In the genomic region with DNA sequence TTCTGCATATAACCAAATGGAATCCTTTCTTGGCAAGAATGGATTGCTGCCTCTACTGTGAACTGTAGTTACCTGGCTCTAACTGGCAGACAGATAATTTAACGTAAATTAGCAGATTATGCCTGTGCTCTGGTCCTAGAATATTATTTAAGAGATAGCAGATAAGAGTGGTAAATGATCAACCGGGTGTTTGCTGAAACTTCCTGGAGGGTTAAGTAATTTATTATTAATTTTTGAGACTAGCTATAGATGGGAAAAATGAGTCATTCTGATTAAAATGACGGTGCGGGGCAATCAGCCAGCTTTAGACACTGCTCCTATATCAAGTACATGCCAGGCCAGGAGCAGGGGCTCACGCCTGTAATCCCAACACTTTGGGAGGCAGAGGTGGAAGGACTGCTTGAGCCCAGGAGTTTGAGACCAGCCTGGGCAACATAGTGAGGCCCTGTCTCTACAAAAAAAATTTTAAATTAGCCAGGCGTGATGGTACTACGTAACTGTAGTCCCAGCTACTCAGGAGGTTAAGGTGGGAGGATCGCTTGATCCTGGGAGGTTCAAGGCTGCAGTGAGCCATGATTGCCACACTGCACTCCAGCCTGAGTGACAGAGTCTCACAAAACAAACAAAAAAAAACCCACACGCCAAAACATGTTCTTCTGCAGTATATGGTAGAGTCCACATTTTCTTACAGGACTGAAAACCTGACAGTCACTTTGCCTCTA, we compare ENCODE assay signal across 13 cellular contexts. TPM values are rescaled to one million over a fixed set of nuclear protein-coding genes. Genes with fewer than 3 reads are reported as not detected.
DNase-seq lines count a peak whose midpoint lies in the region; ATAC-seq, FAIRE-seq and TF ChIP-seq lines count a peak whose summit lies in the region.
"Had no signal": no experiment of that assay in that cellular context is flagged by ENCODE, and none has a peak within 500 bp of the region (broad histone marks: within the 10 kb centered on the region; RNA-seq: fewer than 3 reads in every experiment).

No MANE protein-coding gene starts in this region.

- FAIRE-seq in GM12878 (lab: Jason Lieb, UNC) = no peak
- FAIRE-seq: GM12892, H1, TTC549 had no signal

- ATAC-seq in Right ventricle myocardium inferior (peak; percentile 31), GM12878 (peak; percentile 42), left colon (peak; percentile 54), upper lobe of left lung (ENCODE audit: low FRiP score in 2 of 2) (peak in 1 of 2 donors; percentile 82)

- TF ChIP-seq CTCF in GM12878 (IDR thresholded peaks at IDR 0.05 in 2 of 3, conservative IDR thresholded peaks at IDR 0.05 in 1 of 3; ENCODE audit: control insufficient read depth in 2 of 3, extremely low read depth in 1 of 3, insufficient read depth in 1 of 3, low read depth in 3 of 3, low read length in 3 of 3) (no peak), upper lobe of left lung (IDR thresholded peaks at IDR 0.05) (no peak)

- CTCF ChIA-PET in GM12878 (lab: Yijun Ruan, JAX) = interaction anchor here (0.5 to 2.0 kb wide), 7 partner anchors 13 to 155 kb away, joined by 3 to 6 read pairs (median 4); no protein-coding TSS in a partner anchor

- H3K9ac ChIP-seq in GM12878 (ENCODE audit: control insufficient read depth, insufficient read depth, low read length) = no peak overlapping the region

- POLR2A ChIA-PET in GM12878 (lab: Charles Lee) = interaction anchor here (0.6 to 2.3 kb wide), 12 partner anchors 9 to 159 kb away, joined by 3 to 11 read pairs (median 5); no protein-coding TSS in a partner anchor

- no peak for TF ChIP-seq RAD21 in GM12878 (IDR thresholded peaks at IDR 0.05; ENCODE audit: insufficient read depth, low read depth, low read length)

- H3K4me2 ChIP-seq in GM12878 (ENCODE audit: control insufficient read depth, insufficient read depth) = no peak overlapping the region

- H3K4me3 ChIP-seq in GM12878 (no peak overlapping the region), upper lobe of left lung (no peak overlapping the region)
- H3K4me3 ChIP-seq: vagina had no signal

- SMC1A ChIA-PET in GM12878 (lab: Charles Lee; ENCODE audit: uncharacterized antibody, unreplicated experiment) = interaction anchor here (1.0 to 8.2 kb wide), 13 partner anchors 9 to 113 kb away, joined by 3 to 60 read pairs (median 4); no protein-coding TSS in a partner anchor

- H3K36me3 ChIP-seq in GM12878 (ENCODE audit: control insufficient read depth in 2 of 2, insufficient read depth in 2 of 2, low read length in 1 of 2) (peaks cover 0 to 3% of the 10 kb centered on the region in 2 experiments; a peak in 1 of 4 replicates), upper lobe of left lung (no peaks in the 10 kb centered on the region)
- H3K36me3 ChIP-seq: vagina had no signal

- in situ Hi-C loops in GM12878 (cut with MboI) = loop anchor here (25.0 kb wide), 1 partner anchor 821 kb away; a partner anchor contains a TSS

- H3K9me3 ChIP-seq in GM12878 (replicated peaks; ENCODE audit: control insufficient read depth, insufficient read depth, low read length) = no peaks in the 10 kb centered on the region; the same call in 2 of the 3 replicates
- no peaks in the 10 kb centered on the region for H3K9me3 ChIP-seq in upper lobe of left lung
- H3K9me3 ChIP-seq: vagina had no signal

- TF ChIP-seq POLR2A in GM12878 (IDR thresholded peaks at IDR 0.05; ENCODE audit: low read depth, low read length) (no peak), upper lobe of left lung (IDR thresholded peaks at IDR 0.05) (no peak)

- H3K79me2 ChIP-seq in GM12878 (ENCODE audit: control insufficient read depth, insufficient read depth, low read length) = peaks cover 90% of the 10 kb centered on the region

- H3K4me1 ChIP-seq in GM12878 (ENCODE audit: control insufficient read depth, insufficient read depth, low read length) = peaks cover 52% of the 10 kb centered on the region
- peaks cover 39 to 84% (median 73%) of the 10 kb centered on the region in 4 donors for H3K4me1 ChIP-seq in upper lobe of left lung

- BruUV-seq in GM12878 (replicated peaks; lab: Mats Ljungman, UMichigan) = no TSS peak

- DNase-seq in Right ventricle myocardium inferior (ENCODE audit: missing footprints) (no peak), cardiac septum (ENCODE audit: low spot score) (no peak), GM12878 (ENCODE audit: low read depth, low spot score) (no peak), left colon (no peak), upper lobe of left lung (peak in 1 of 2 donors; percentile 73), hippocampal formation (lab: John Stamatoyannopoulos, UW) (no peak)
- DNase-seq in effector CD4-positive, alpha-beta T cell = no peak
- DNase-seq in activated CD8-positive, alpha-beta memory T cell treated with anti-CD3 and anti-CD28 coated beads for 24 hours = no peak
- DNase-seq: NCI-H510A had no signal

- no peak overlapping the region for H2AFZ ChIP-seq in GM12878 (ENCODE audit: control insufficient read depth, low read depth, low read length)

- RAD21 ChIA-PET in GM12878 (lab: Charles Lee; ENCODE audit: unreplicated experiment) = interaction anchor here (0.8 to 2.5 kb wide), 8 partner anchors 10 to 123 kb away, joined by 3 to 15 read pairs (median 4); no protein-coding TSS in a partner anchor

- peak overlapping the region; percentile 12; the same call in 1 of the 2 replicates for H3K27ac ChIP-seq in GM12878 (ENCODE audit: control insufficient read depth, insufficient read depth)
- peak overlapping the region in 3 of 4 donors; percentile 15 to 69 (median 22) for H3K27ac ChIP-seq in upper lobe of left lung
- H3K27ac ChIP-seq: vagina had no signal

- TF ChIP-seq EP300 in GM12878 (IDR thresholded peaks at IDR 0.05; ENCODE audit: borderline replicate concordance in 1 of 2, control insufficient read depth in 1 of 2, low read depth in 2 of 2, low read length in 2 of 2) = no peak
- no peak for TF ChIP-seq EP300 in upper lobe of left lung (IDR thresholded peaks at IDR 0.05)

- 82% methylated on average over 9 of the region's 9 CpGs for WGBS in GM12878 (ENCODE audit: insufficient coverage, insufficient replicate concordance, low lambda C conversion rate, missing lambda C conversion rate)
- WGBS in upper lobe of left lung, 2 donors = 42 to 44% methylated on average over 9 of the region's 9 CpGs

- intact Hi-C loops in Right ventricle myocardium inferior (cut with DNase I) (no loop called here), cardiac septum (cut with DNase I) (no loop called here), GM12878 (cut with micrococcal nuclease; ENCODE audit: unreplicated experiment) (no loop called here), left colon (cut with DNase I, micrococcal nuclease) (no loop called here)

- H3K27me3 ChIP-seq in GM12878 (replicated peaks in 1 of 2; ENCODE audit: control insufficient read depth in 2 of 2, insufficient read depth in 2 of 2, low read length in 1 of 2) (no peaks in the 10 kb centered on the region), upper lobe of left lung (no peaks in the 10 kb centered on the region)
- H3K27me3 ChIP-seq: vagina had no signal

- H4K20me1 ChIP-seq in GM12878 (ENCODE audit: control insufficient read depth, insufficient read depth) = no peaks in the 10 kb centered on the region

TF ChIP-seq in GM12878, 131 proteins besides CTCF, POLR2A, EP300 and RAD21 (continues in another document):
- TF ChIP-seq IKZF1 (conservative IDR thresholded peaks at IDR 0.05) (peak; percentile 40; the same call in 1 of the 2 replicates), NR2F1 (conservative IDR thresholded peaks at IDR 0.05) (0 out of 2 replicates have a peak, but pooled peaks have one; percentile 15), DPF2 (IDR thresholded peaks at IDR 0.05) (peak; percentile 63; the same call in 1 of the 2 replicates), MTA2 (IDR thresholded peaks at IDR 0.05; ENCODE audit: low read depth) (0 out of 2 replicates have a peak, but pooled peaks have one; percentile 30), IKZF2 (IDR thresholded peaks at IDR 0.05) (0 out of 4 replicates have a peak, but pooled peaks of 1 of the 2 experiments have one; percentile 26), GATAD2B (conservative IDR thresholded peaks at IDR 0.05; ENCODE audit: low read depth) (0 out of 2 replicates have a peak, but pooled peaks have one; percentile 40), JUND (IDR thresholded peaks at IDR 0.05; ENCODE audit: low read depth, low read length) (no peak)
- TF ChIP-seq, protein P1, sequence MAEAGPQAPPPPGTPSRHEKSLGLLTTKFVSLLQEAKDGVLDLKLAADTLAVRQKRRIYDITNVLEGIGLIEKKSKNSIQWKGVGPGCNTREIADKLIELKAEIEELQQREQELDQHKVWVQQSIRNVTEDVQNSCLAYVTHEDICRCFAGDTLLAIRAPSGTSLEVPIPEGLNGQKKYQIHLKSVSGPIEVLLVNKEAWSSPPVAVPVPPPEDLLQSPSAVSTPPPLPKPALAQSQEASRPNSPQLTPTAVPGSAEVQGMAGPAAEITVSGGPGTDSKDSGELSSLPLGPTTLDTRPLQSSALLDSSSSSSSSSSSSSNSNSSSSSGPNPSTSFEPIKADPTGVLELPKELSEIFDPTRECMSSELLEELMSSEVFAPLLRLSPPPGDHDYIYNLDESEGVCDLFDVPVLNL (IDR thresholded peaks at IDR 0.05; ENCODE audit: low read depth, low read length) = no peak

RNA-seq across cellular contexts. Expression of a gene that starts 22.6 kb away (rescaled TPM):
- 44.0 TPM for total RNA-seq in Right ventricle myocardium inferior
- 28.0 TPM for total RNA-seq in cardiac septum
- total RNA-seq in GM12878 (2013; cell fraction: nucleolus; rRNA removed) = 50.1 and 53.1 TPM in 2 replicates
- 11.6 and 12.7 TPM in 2 replicates for total RNA-seq in GM12878 (2014; rRNA removed)
- total RNA-seq in GM12878 (2014; rRNA removed; fragmentation: Illumina TruSeq; extraction: Trizol) = 25.2 and 25.4 TPM in 2 replicates
- 28.3 and 28.7 TPM in 2 replicates for total RNA-seq in GM12878 (2021)
- 8.9 TPM for polyA plus RNA-seq in GM12878 (2011; ENCODE audit: low read depth)
- 55.5 and 58.7 TPM in 2 replicates for polyA plus RNA-seq in GM12878 (2011; rRNA removed)
- 42.2 and 48.9 TPM in 2 replicates for polyA plus RNA-seq in GM12878 (2011; cell fraction: cytosol; rRNA removed)
- 21.1 and 21.3 TPM in 2 replicates for polyA plus RNA-seq in GM12878 (2011; cell fraction: nucleus; rRNA removed)
- 11.5 and 15.5 TPM in 2 replicates for polyA plus RNA-seq in GM12878 (2012)
- 34.9 and 37.4 TPM in 2 replicates for polyA plus RNA-seq in GM12878 (2014; fragmentation: Illumina TruSeq; extraction: Trizol)
- polyA plus RNA-seq in GM12878 (2014; fragmentation: Nextera tagmentation; extraction: Ambion mirVana) = 10 to 100 TPM; 10.0 to 15.3 TPM
- polyA plus RNA-seq in GM12878 (2014; rRNA removed) = 24.6 and 25.5 TPM in 2 replicates
- polyA plus RNA-seq in GM12878 (2016; fragmentation: Nextera tagmentation; extraction: Ambion mirVana) = 1 to 10 TPM; 2.0 to 2.8 TPM
- 54.9 and 59.8 TPM in 2 replicates for polyA minus RNA-seq in GM12878 (2011; rRNA and poly(A)+ RNA removed)
- 21.9 and 23.4 TPM in 2 replicates for polyA minus RNA-seq in GM12878 (2011; cell fraction: cytosol; rRNA and poly(A)+ RNA removed)
- polyA minus RNA-seq in GM12878 (2011; cell fraction: nucleus; rRNA and poly(A)+ RNA removed) = 6.4 and 9.8 TPM in 2 replicates
- total RNA-seq in left colon = 10 to 100 TPM; 58.1 to 64.8 TPM
- 10 to 100 TPM; 16.2 to 49.0 (median 36.7) TPM for total RNA-seq in upper lobe of left lung
